In the genomic region with DNA sequence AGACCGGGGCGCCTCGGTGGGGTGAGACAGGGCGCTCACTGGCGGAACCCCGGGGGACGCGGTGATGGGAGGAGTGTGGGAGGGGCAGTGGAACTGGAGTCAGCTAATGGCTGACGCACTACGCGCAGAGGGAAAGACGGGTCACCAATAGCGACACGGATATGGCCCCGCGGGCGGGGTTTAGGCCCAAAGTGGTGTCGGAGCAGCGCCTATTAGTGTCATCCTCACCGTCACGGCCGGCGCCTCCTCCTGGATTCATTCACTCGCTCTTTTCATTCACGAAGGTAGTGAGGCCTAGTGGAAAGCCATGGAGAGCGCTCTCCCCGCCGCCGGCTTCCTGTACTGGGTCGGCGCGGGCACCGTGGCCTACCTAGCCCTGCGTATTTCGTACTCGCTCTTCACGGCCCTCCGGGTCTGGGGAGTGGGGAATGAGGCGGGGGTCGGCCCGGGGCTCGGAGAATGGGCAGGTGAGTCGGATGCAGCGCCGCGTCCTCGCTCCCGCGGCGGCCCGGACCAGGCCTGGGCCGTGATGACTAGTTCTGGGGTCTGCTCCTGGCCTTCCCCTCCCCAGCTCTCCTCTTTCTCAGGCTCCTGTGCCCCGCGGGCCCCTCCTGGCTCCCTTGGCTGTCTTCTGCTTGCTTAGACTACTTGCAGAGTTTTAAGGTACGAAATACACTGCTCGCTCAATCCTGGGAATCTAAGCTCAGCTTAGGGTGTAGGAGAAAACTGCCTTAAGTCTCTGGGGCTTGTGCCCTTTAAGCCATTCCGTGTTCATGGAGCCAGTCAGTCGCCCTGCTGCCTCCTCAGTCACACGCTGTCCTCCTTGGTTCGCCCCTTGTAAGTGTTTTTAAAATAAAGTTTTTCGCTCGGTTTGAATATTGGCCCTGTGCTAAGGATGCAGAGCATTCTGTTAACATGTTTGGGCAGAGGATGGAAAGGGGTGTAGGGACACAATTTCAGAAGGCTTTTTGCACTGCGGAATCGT, we compare ENCODE assay signal across 1 cellular context.
TF ChIP-seq lines count a peak whose summit lies in the region.

A gene (plus strand): TSS at position 218 of the 985 bp plus-strand sequence. CDS start 90 bp downstream, at position 308.

TF ChIP-seq in HepG2, 621 proteins besides CTCF, POLR2A, EP300 and RAD21 (continued from another document and continues in another):
- TF ChIP-seq, protein P1, sequence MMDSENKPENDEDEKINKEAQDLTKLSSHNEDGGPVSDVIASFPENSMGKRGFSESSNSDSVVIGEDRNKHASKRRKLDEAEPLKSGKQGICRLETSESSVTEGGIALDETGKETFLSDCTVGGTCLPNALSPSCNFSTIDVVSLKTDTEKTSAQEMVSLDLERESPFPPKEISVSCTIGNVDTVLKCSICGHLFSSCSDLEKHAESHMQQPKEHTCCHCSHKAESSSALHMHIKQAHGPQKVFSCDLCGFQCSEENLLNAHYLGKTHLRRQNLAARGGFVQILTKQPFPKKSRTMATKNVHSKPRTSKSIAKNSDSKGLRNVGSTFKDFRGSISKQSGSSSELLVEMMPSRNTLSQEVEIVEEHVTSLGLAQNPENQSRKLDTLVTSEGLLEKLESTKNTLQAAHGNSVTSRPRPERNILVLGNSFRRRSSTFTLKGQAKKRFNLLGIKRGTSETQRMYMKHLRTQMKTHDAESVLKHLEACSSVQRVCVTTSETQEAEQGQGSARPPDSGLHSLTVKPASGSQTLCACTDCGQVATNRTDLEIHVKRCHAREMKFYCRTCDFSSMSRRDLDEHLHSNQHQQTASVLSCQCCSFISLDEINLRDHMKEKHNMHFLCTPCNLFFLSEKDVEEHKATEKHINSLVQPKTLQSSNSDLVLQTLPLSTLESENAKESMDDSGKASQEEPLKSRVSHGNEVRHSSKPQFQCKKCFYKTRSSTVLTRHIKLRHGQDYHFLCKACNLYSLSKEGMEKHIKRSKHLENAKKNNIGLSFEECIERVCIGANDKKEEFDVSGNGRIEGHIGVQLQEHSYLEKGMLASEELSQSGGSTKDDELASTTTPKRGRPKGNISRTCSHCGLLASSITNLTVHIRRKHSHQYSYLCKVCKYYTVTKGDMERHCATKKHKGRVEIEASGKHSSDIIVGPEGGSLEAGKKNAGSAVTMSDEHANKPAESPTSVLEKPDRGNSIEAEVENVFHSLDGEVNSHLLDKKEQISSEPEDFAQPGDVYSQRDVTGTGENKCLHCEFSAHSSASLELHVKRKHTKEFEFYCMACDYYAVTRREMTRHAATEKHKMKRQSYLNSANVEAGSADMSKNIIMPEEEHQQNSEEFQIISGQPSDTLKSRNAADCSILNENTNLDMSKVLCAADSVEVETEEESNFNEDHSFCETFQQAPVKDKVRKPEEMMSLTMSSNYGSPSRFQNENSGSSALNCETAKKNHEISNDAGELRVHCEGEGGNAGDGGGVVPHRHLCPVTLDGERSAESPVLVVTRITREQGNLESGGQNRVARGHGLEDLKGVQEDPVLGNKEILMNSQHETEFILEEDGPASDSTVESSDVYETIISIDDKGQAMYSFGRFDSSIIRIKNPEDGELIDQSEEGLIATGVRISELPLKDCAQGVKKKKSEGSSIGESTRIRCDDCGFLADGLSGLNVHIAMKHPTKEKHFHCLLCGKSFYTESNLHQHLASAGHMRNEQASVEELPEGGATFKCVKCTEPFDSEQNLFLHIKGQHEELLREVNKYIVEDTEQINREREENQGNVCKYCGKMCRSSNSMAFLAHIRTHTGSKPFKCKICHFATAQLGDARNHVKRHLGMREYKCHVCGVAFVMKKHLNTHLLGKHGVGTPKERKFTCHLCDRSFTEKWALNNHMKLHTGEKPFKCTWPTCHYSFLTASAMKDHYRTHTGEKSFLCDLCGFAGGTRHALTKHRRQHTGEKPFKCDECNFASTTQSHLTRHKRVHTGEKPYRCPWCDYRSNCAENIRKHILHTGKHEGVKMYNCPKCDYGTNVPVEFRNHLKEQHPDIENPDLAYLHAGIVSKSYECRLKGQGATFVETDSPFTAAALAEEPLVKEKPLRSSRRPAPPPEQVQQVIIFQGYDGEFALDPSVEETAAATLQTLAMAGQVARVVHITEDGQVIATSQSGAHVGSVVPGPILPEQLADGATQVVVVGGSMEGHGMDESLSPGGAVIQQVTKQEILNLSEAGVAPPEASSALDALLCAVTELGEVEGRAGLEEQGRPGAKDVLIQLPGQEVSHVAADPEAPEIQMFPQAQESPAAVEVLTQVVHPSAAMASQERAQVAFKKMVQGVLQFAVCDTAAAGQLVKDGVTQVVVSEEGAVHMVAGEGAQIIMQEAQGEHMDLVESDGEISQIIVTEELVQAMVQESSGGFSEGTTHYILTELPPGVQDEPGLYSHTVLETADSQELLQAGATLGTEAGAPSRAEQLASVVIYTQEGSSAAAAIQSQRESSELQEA (CRISPR knock-in tag; IDR thresholded peaks at IDR 0.05; ENCODE audit: not compliant biosample characterization), result no peak
- TF ChIP-seq ZNF629 (CRISPR knock-in tag; conservative IDR thresholded peaks at IDR 0.05), result no peak
- TF ChIP-seq, protein P2, sequence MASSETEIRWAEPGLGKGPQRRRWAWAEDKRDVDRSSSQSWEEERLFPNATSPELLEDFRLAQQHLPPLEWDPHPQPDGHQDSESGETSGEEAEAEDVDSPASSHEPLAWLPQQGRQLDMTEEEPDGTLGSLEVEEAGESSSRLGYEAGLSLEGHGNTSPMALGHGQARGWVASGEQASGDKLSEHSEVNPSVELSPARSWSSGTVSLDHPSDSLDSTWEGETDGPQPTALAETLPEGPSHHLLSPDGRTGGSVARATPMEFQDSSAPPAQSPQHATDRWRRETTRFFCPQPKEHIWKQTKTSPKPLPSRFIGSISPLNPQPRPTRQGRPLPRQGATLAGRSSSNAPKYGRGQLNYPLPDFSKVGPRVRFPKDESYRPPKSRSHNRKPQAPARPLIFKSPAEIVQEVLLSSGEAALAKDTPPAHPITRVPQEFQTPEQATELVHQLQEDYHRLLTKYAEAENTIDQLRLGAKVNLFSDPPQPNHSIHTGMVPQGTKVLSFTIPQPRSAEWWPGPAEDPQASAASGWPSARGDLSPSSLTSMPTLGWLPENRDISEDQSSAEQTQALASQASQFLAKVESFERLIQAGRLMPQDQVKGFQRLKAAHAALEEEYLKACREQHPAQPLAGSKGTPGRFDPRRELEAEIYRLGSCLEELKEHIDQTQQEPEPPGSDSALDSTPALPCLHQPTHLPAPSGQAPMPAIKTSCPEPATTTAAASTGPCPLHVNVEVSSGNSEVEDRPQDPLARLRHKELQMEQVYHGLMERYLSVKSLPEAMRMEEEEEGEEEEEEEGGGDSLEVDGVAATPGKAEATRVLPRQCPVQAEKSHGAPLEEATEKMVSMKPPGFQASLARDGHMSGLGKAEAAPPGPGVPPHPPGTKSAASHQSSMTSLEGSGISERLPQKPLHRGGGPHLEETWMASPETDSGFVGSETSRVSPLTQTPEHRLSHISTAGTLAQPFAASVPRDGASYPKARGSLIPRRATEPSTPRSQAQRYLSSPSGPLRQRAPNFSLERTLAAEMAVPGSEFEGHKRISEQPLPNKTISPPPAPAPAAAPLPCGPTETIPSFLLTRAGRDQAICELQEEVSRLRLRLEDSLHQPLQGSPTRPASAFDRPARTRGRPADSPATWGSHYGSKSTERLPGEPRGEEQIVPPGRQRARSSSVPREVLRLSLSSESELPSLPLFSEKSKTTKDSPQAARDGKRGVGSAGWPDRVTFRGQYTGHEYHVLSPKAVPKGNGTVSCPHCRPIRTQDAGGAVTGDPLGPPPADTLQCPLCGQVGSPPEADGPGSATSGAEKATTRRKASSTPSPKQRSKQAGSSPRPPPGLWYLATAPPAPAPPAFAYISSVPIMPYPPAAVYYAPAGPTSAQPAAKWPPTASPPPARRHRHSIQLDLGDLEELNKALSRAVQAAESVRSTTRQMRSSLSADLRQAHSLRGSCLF (CRISPR knock-in tag; IDR thresholded peaks at IDR 0.05; ENCODE audit: borderline replicate concordance), result no peak
- TF ChIP-seq ZNF326 (CRISPR knock-in tag; IDR thresholded peaks at IDR 0.05; ENCODE audit: borderline replicate concordance), result no peak
- TF ChIP-seq, protein P3, sequence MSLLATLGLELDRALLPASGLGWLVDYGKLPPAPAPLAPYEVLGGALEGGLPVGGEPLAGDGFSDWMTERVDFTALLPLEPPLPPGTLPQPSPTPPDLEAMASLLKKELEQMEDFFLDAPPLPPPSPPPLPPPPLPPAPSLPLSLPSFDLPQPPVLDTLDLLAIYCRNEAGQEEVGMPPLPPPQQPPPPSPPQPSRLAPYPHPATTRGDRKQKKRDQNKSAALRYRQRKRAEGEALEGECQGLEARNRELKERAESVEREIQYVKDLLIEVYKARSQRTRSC (CRISPR knock-in tag; IDR thresholded peaks at IDR 0.05; ENCODE audit: low read depth), result no peak
- TF ChIP-seq ARID2 (CRISPR knock-in tag; IDR thresholded peaks at IDR 0.05; ENCODE audit: borderline replicate concordance), result peak; percentile 64; the same call in 1 of the 2 replicates
- TF ChIP-seq, protein P4, sequence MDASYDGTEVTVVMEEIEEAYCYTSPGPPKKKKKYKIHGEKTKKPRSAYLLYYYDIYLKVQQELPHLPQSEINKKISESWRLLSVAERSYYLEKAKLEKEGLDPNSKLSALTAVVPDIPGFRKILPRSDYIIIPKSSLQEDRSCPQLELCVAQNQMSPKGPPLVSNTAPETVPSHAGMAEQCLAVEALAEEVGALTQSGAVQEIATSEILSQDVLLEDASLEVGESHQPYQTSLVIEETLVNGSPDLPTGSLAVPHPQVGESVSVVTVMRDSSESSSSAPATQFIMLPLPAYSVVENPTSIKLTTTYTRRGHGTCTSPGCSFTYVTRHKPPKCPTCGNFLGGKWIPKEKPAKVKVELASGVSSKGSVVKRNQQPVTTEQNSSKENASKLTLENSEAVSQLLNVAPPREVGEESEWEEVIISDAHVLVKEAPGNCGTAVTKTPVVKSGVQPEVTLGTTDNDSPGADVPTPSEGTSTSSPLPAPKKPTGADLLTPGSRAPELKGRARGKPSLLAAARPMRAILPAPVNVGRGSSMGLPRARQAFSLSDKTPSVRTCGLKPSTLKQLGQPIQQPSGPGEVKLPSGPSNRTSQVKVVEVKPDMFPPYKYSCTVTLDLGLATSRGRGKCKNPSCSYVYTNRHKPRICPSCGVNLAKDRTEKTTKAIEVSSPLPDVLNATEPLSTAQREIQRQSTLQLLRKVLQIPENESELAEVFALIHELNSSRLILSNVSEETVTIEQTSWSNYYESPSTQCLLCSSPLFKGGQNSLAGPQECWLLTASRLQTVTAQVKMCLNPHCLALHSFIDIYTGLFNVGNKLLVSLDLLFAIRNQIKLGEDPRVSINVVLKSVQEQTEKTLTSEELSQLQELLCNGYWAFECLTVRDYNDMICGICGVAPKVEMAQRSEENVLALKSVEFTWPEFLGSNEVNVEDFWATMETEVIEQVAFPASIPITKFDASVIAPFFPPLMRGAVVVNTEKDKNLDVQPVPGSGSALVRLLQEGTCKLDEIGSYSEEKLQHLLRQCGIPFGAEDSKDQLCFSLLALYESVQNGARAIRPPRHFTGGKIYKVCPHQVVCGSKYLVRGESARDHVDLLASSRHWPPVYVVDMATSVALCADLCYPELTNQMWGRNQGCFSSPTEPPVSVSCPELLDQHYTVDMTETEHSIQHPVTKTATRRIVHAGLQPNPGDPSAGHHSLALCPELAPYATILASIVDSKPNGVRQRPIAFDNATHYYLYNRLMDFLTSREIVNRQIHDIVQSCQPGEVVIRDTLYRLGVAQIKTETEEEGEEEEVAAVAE (CRISPR knock-in tag; IDR thresholded peaks at IDR 0.05; ENCODE audit: borderline replicate concordance), result no peak
- no peak for TF ChIP-seq FOXM1 (CRISPR knock-in tag; IDR thresholded peaks at IDR 0.05)
- no peak for TF ChIP-seq ZMYM2 (CRISPR knock-in tag; IDR thresholded peaks at IDR 0.05)
- peak; percentile 67; the same call in 1 of the 2 replicates for TF ChIP-seq ZSCAN9 (CRISPR knock-in tag; IDR thresholded peaks at IDR 0.05; ENCODE audit: borderline replicate concordance)
- TF ChIP-seq, protein P5, sequence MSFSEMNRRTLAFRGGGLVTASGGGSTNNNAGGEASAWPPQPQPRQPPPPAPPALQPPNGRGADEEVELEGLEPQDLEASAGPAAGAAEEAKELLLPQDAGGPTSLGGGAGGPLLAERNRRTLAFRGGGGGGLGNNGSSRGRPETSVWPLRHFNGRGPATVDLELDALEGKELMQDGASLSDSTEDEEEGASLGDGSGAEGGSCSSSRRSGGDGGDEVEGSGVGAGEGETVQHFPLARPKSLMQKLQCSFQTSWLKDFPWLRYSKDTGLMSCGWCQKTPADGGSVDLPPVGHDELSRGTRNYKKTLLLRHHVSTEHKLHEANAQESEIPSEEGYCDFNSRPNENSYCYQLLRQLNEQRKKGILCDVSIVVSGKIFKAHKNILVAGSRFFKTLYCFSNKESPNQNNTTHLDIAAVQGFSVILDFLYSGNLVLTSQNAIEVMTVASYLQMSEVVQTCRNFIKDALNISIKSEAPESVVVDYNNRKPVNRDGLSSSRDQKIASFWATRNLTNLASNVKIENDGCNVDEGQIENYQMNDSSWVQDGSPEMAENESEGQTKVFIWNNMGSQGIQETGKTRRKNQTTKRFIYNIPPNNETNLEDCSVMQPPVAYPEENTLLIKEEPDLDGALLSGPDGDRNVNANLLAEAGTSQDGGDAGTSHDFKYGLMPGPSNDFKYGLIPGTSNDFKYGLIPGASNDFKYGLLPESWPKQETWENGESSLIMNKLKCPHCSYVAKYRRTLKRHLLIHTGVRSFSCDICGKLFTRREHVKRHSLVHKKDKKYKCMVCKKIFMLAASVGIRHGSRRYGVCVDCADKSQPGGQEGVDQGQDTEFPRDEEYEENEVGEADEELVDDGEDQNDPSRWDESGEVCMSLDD (CRISPR knock-in tag; IDR thresholded peaks at IDR 0.05; ENCODE audit: borderline replicate concordance), result peak; percentile 72; the same call in 1 of the 2 replicates
- TF ChIP-seq FOXC1 (CRISPR knock-in tag; IDR thresholded peaks at IDR 0.05; ENCODE audit: borderline replicate concordance), result no peak
- no peak for TF ChIP-seq FOXK2 (IDR thresholded peaks at IDR 0.05)
- no peak; the same call in 2 of the 3 replicates for TF ChIP-seq MXI1 (IDR thresholded peaks at IDR 0.05; ENCODE audit: borderline replicate concordance, low read depth, low read length)
- peak; percentile 75 for TF ChIP-seq HOXA3 (CRISPR knock-in tag; IDR thresholded peaks at IDR 0.05)
- TF ChIP-seq MAZ (IDR thresholded peaks at IDR 0.05; ENCODE audit: borderline replicate concordance, low read depth, low read length), result peak; percentile 91
- peak; percentile 75; the same call in 1 of the 2 replicates for TF ChIP-seq MAZ (CRISPR knock-in tag; IDR thresholded peaks at IDR 0.05; ENCODE audit: low read depth)
- TF ChIP-seq CCAR2 (optimal IDR thresholded peaks at IDR 0.05; ENCODE audit: low read depth, low read length), result no peak
- TF ChIP-seq ZFP1 (CRISPR knock-in tag; IDR thresholded peaks at IDR 0.05), result no peak
- no peak; the same call in 1 of the 2 replicates for TF ChIP-seq ZSCAN21 (CRISPR knock-in tag; IDR thresholded peaks at IDR 0.05; ENCODE audit: borderline replicate concordance)
- no peak for TF ChIP-seq ZFP62 (CRISPR knock-in tag; IDR thresholded peaks at IDR 0.05)
- no peak for TF ChIP-seq WIZ (CRISPR knock-in tag; IDR thresholded peaks at IDR 0.05)
- TF ChIP-seq THYN1 (CRISPR knock-in tag; IDR thresholded peaks at IDR 0.05; ENCODE audit: borderline replicate concordance, low read depth), result no peak
- peak; percentile 70; the same call in 1 of the 2 replicates for TF ChIP-seq TBX3 (IDR thresholded peaks at IDR 0.05; ENCODE audit: borderline replicate concordance)
- no peak for TF ChIP-seq SNRNP70 (IDR thresholded peaks at IDR 0.05; ENCODE audit: low read depth, low read length)
